In genomic region chr12:44286336-44286735, GRCh38 we compare ENCODE assay signal across 11 cellular contexts.
DNase-seq lines count a peak whose midpoint lies in the region; ATAC-seq, FAIRE-seq and TF ChIP-seq lines count a peak whose summit lies in the region.
"Had no signal": no experiment of that assay in that cellular context is flagged by ENCODE, and none has a peak within 500 bp of the region (broad histone marks: within the 10 kb centered on the region; RNA-seq: fewer than 3 reads in every experiment).

No MANE protein-coding gene starts in this region.

- DNase-seq in SK-MEL-5 (ENCODE audit: low read depth, low spot score) (peak; percentile 9), memory B cell (ENCODE audit: low spot score in 2 of 2) (no peak), HepG2 (ENCODE audit: low spot score) (no peak), right atrium auricular region (ENCODE audit: low spot score) (no peak)
- DNase-seq: activated CD4-positive, alpha-beta T cell treated with anti-CD3 and anti-CD28 coated beads, Interleukin-2, amount 10 ng/mL, durations not matched to agents 7 days and 5 days; tibial artery had no signal

- no peak overlapping the region for H3K4me3 ChIP-seq in HepG2 (replicated peaks in 1 of 3; ENCODE audit: insufficient read depth in 1 of 3, low read depth in 2 of 3, low read length in 3 of 3)
- no peak overlapping the region for H3K4me3 ChIP-seq in right atrium auricular region
- H3K4me3 ChIP-seq: tibial artery had no signal

- H3K27me3 Mint-ChIP-seq in memory B cell = no peaks in the 10 kb centered on the region
- H3K27me3 Mint-ChIP-seq: activated CD4-positive, alpha-beta T cell treated with anti-CD3 and anti-CD28 coated beads, Interleukin-2, amount 10 ng/mL, durations not matched to agents 7 days and 5 days had no signal

- H3K36me3 ChIP-seq in HepG2 (replicated peaks in 1 of 2; ENCODE audit: control insufficient read depth in 1 of 2, insufficient read depth in 2 of 2, low read length in 2 of 2) (no peaks in the 10 kb centered on the region), right atrium auricular region (no peaks in the 10 kb centered on the region)
- H3K36me3 ChIP-seq: tibial artery had no signal

- CTCF ChIA-PET in HepG2 (lab: Yijun Ruan, JAX; ENCODE audit: low intra/inter-chr PET ratio, low total read pairs) = no interaction called here

- H3K9me3 ChIP-seq in HepG2 (ENCODE audit: low read length) = no peaks in the 10 kb centered on the region
- peaks cover 0 to 13% of the 10 kb centered on the region in 2 donors for H3K9me3 ChIP-seq in right atrium auricular region
- H3K9me3 ChIP-seq: tibial artery had no signal

- H3K9ac ChIP-seq in HepG2 (ENCODE audit: insufficient read depth, low read depth, low read length) = no peak overlapping the region

- no peaks in the 10 kb centered on the region for H4K20me1 ChIP-seq in HepG2 (ENCODE audit: insufficient read depth, low read length)

- H3K4me3 Mint-ChIP-seq in memory B cell = no peak overlapping the region
- H3K4me3 Mint-ChIP-seq: activated CD4-positive, alpha-beta T cell treated with anti-CD3 and anti-CD28 coated beads, Interleukin-2, amount 10 ng/mL, durations not matched to agents 7 days and 5 days; neural crest cell had no signal

- TF ChIP-seq CTCF in HepG2 (CRISPR knock-in tag; IDR thresholded peaks at IDR 0.05) (no peak), right atrium auricular region (IDR thresholded peaks at IDR 0.05) (no peak)

- H3K27me3 ChIP-seq in HepG2 (ENCODE audit: control insufficient read depth in 1 of 2, insufficient read depth in 2 of 2, low read length in 2 of 2) (no peaks in the 10 kb centered on the region), right atrium auricular region (no peaks in the 10 kb centered on the region)
- H3K27me3 ChIP-seq: tibial artery had no signal

- TF ChIP-seq POLR2A in HepG2 (IDR thresholded peaks at IDR 0.05; ENCODE audit: insufficient read depth in 1 of 2, low read depth in 2 of 2, low read length in 2 of 2) = no peak

- POLR2A ChIA-PET in HepG2 (lab: Yijun Ruan, JAX) = no interaction called here

- TF ChIP-seq RAD21 in HepG2 (CRISPR knock-in tag; IDR thresholded peaks at IDR 0.05) = no peak

- intact Hi-C loops in HepG2 (cut with micrococcal nuclease; ENCODE audit: unreplicated experiment) = no loop called here

- no peak overlapping the region for H3K27ac ChIP-seq in HepG2 (ENCODE audit: extremely low read length, insufficient read depth, low read length)
- no peak overlapping the region for H3K27ac ChIP-seq in right atrium auricular region
- H3K27ac ChIP-seq: tibial artery had no signal

- H3K4me1 ChIP-seq in HepG2 (ENCODE audit: insufficient read depth, low read length) = no peaks in the 10 kb centered on the region
- no peaks in the 10 kb centered on the region for H3K4me1 ChIP-seq in right atrium auricular region
- H3K4me1 ChIP-seq: tibial artery had no signal

- ATAC-seq in GM18520 (IDR thresholded peaks at IDR 0.05; ENCODE audit: unreplicated experiment) = peak; percentile 72
- ATAC-seq in HG02981 (IDR thresholded peaks at IDR 0.05; ENCODE audit: unreplicated experiment) = peak; percentile 79
- ATAC-seq in memory B cell (ENCODE audit: low read depth) = peak; percentile 31
- no peak for ATAC-seq in HepG2
- no peak for ATAC-seq in HG02642 (IDR thresholded peaks at IDR 0.05; ENCODE audit: poor library complexity, unreplicated experiment)
- no peak for ATAC-seq in GM19455 (IDR thresholded peaks at IDR 0.05; ENCODE audit: unreplicated experiment)

- TF ChIP-seq EP300 in HepG2 (IDR thresholded peaks at IDR 0.05; ENCODE audit: low read depth in 2 of 2, low read length in 2 of 2) (no peak), HepG2 (CRISPR knock-in tag; IDR thresholded peaks at IDR 0.05; ENCODE audit: borderline replicate concordance) (no peak)

- H3K27ac Mint-ChIP-seq in memory B cell = no peak overlapping the region
- H3K27ac Mint-ChIP-seq: activated CD4-positive, alpha-beta T cell treated with anti-CD3 and anti-CD28 coated beads, Interleukin-2, amount 10 ng/mL, durations not matched to agents 7 days and 5 days had no signal

- 53% methylated on average over 2 of the region's 2 CpGs for WGBS in HepG2 (ENCODE audit: low lambda C conversion rate)

- in situ Hi-C loops in SK-MEL-5 (cut with HindIII; ENCODE audit: low pct_unique_long_range_greater_than_20kb, low sequenced_read_pairs) = no loop called here
- in situ Hi-C loops in HepG2 (cut with HindIII; ENCODE audit: extremely low pct_ligation_motif_present, low pct_unique_long_range_greater_than_20kb) = no loop called here

- peaks cover 8% of the 10 kb centered on the region for H3K4me1 Mint-ChIP-seq in memory B cell
- H3K4me1 Mint-ChIP-seq: neural crest cell had no signal

- no peaks in the 10 kb centered on the region for H3K79me2 ChIP-seq in HepG2 (ENCODE audit: insufficient read depth, low read length)

- no peak for FAIRE-seq in HepG2 (lab: Jason Lieb, UNC)

- H3K9me3 Mint-ChIP-seq in memory B cell = no peaks in the 10 kb centered on the region
- H3K9me3 Mint-ChIP-seq: neural crest cell had no signal

- no peak overlapping the region for H2AFZ ChIP-seq in HepG2 (ENCODE audit: low read length)

- no TSS peak for BruUV-seq in HepG2 (replicated peaks; lab: Mats Ljungman, UMichigan)

- no peak overlapping the region for H3K4me2 ChIP-seq in HepG2 (ENCODE audit: low read depth, low read length)

- peaks cover 3% of the 10 kb centered on the region for H3K36me3 Mint-ChIP-seq in memory B cell

TF ChIP-seq in HepG2, 621 proteins besides CTCF, POLR2A, EP300 and RAD21:
- TF ChIP-seq ARHGAP35 (CRISPR knock-in tag; IDR thresholded peaks at IDR 0.05; ENCODE audit: borderline replicate concordance) (no peak), ZFAT (CRISPR knock-in tag; conservative IDR thresholded peaks at IDR 0.05) (no peak), CHD2 (IDR thresholded peaks at IDR 0.05; ENCODE audit: low read depth, low read length) (no peak), SNAI1 (CRISPR knock-in tag; IDR thresholded peaks at IDR 0.05; ENCODE audit: borderline replicate concordance) (no peak), ZNF143 (CRISPR knock-in tag; IDR thresholded peaks at IDR 0.05) (no peak), ZSCAN22 (CRISPR knock-in tag; IDR thresholded peaks at IDR 0.05) (no peak)

Comparison
In these comparisons a context has a peak if more than half of its experiments do, and no peak if none do; other contexts are left out.
1. ATAC-seq: peak in GM18520 (single experiment), HG02981 (single experiment) and memory B cell (single experiment); none in HepG2 (single experiment), HG02642 (single experiment) and GM19455 (single experiment).